16 cellular contexts compared by ENCODE assay signal in genomic region chr18:37571266-37571665, GRCh38. TPM values are rescaled to one million over a fixed set of nuclear protein-coding genes. Genes with fewer than 3 reads are reported as not detected.
DNase-seq lines count a peak whose midpoint lies in the region; ATAC-seq and TF ChIP-seq lines count a peak whose summit lies in the region.
"Had no signal": no experiment of that assay in that cellular context is flagged by ENCODE, and none has a peak within 500 bp of the region (broad histone marks: within the 10 kb centered on the region; RNA-seq: fewer than 3 reads in every experiment).

No MANE protein-coding gene starts in this region.

- H3K36me3 ChIP-seq in PC-9 (ENCODE audit: low read depth) = no peaks in the 10 kb centered on the region
- H3K36me3 ChIP-seq: HAP-1 had no signal

- TF ChIP-seq CTCF in PC-9 (conservative IDR thresholded peaks at IDR 0.05) (no peak), GM10248 (IDR thresholded peaks at IDR 0.05; ENCODE audit: control extremely low read depth, extremely low read depth, low read depth, missing control alignments) (no peak)

- ATAC-seq in left lobe of liver = no peak

- H3K9me3 Mint-ChIP-seq in activated CD4-positive, alpha-beta memory T cell treated with anti-CD3 and anti-CD28 coated beads, Interleukin-2, amount 10 ng/mL, durations not matched to agents 7 days and 5 days = no peaks in the 10 kb centered on the region
- H3K9me3 Mint-ChIP-seq: CD4-positive, alpha-beta T cell had no signal

- H3K27me3 Mint-ChIP-seq in activated CD4-positive, alpha-beta memory T cell treated with anti-CD3 and anti-CD28 coated beads, Interleukin-2, amount 10 ng/mL, durations not matched to agents 7 days and 5 days = peaks cover 29% of the 10 kb centered on the region

- H3K9me3 ChIP-seq in PC-9 (ENCODE audit: insufficient read depth, low read depth) = no peaks in the 10 kb centered on the region
- H3K9me3 ChIP-seq: A549, Caco-2, HAP-1 had no signal

- no peak overlapping the region for H3K4me2 ChIP-seq in PC-9
- H3K4me2 ChIP-seq: A549 had no signal

- no peaks in the 10 kb centered on the region for H3K36me3 Mint-ChIP-seq in activated CD4-positive, alpha-beta memory T cell treated with anti-CD3 and anti-CD28 coated beads, Interleukin-2, amount 10 ng/mL, durations not matched to agents 7 days and 5 days (ENCODE audit: low read depth)

- no peak overlapping the region for H2AFZ ChIP-seq in PC-9

- no peaks in the 10 kb centered on the region for H3F3A ChIP-seq in PC-9 (ENCODE audit: insufficient read depth, low read depth)

- peaks cover 6% of the 10 kb centered on the region for H3K4me1 Mint-ChIP-seq in activated CD4-positive, alpha-beta memory T cell treated with anti-CD3 and anti-CD28 coated beads, Interleukin-2, amount 10 ng/mL, durations not matched to agents 7 days and 5 days

- H3K27ac ChIP-seq in PC-9 = no peak overlapping the region
- H3K27ac ChIP-seq: A549, C4-2B, HL-60 had no signal

- H3K27ac Mint-ChIP-seq in activated CD4-positive, alpha-beta memory T cell treated with anti-CD3 and anti-CD28 coated beads, Interleukin-2, amount 10 ng/mL, durations not matched to agents 7 days and 5 days = no peak overlapping the region
- H3K27ac Mint-ChIP-seq: CD4-positive, alpha-beta T cell had no signal

- H3K4me3 Mint-ChIP-seq in activated CD4-positive, alpha-beta memory T cell treated with anti-CD3 and anti-CD28 coated beads, Interleukin-2, amount 10 ng/mL, durations not matched to agents 7 days and 5 days = no peak overlapping the region
- H3K4me3 Mint-ChIP-seq: CD4-positive, alpha-beta T cell had no signal

- POLR2A ChIA-PET in PC-9 (lab: Charles Lee; ENCODE audit: unreplicated experiment) = no interaction called here
- POLR2A ChIA-PET in activated CD4-positive, alpha-beta memory T cell treated with anti-CD3 and anti-CD28 coated beads, Interleukin-2, amount 10 ng/mL, durations not matched to agents 7 days and 5 days (lab: Charles Lee) = no interaction called here
- POLR2A ChIA-PET in GM10248 (lab: Yijun Ruan, JAX) = no interaction called here

- no peaks in the 10 kb centered on the region for H3K27me3 ChIP-seq in PC-9 (ENCODE audit: insufficient read depth, low read depth)

- CTCF ChIA-PET in PC-9 (lab: Charles Lee) = no interaction called here
- CTCF ChIA-PET in activated CD4-positive, alpha-beta memory T cell treated with anti-CD3 and anti-CD28 coated beads, Interleukin-2, amount 10 ng/mL, durations not matched to agents 7 days and 5 days (lab: Charles Lee) = no interaction called here
- CTCF ChIA-PET in GM10248 (lab: Yijun Ruan, JAX) = no interaction called here

- H3K9me2 ChIP-seq in PC-9 (ENCODE audit: insufficient read depth) = no peaks in the 10 kb centered on the region

- no peaks in the 10 kb centered on the region for H3K4me1 ChIP-seq in PC-9 (replicated peaks; ENCODE audit: insufficient read depth)
- H3K4me1 ChIP-seq: Caco-2, HAP-1 had no signal

- peak; percentile 68 for DNase-seq in NCI-H69 (lab: John Stamatoyannopoulos, UW)
- DNase-seq in ecto neural progenitor cell (ENCODE audit: low spot score) = peak; percentile 34
- DNase-seq in left lobe of liver (ENCODE audit: low spot score) = peak; percentile 14
- no peak for DNase-seq in PC-9
- DNase-seq in A172 (ENCODE audit: low spot score) = no peak
- no peak for DNase-seq in activated CD4-positive, alpha-beta memory T cell treated with anti-CD3 and anti-CD28 coated beads, Interleukin-2, amount 10 ng/mL, durations not matched to agents 7 days and 5 days
- DNase-seq in GM10248 (ENCODE audit: extremely low spot score) = no peak
- DNase-seq: AML-193; Caco-2; CD4-positive, alpha-beta T cell; GOT3 had no signal

- no peaks in the 10 kb centered on the region for H4K20me1 ChIP-seq in PC-9 (ENCODE audit: insufficient read depth)

- no peaks in the 10 kb centered on the region for H3K79me2 ChIP-seq in PC-9 (ENCODE audit: low read depth)

- intact Hi-C loops in PC-9 (cut with micrococcal nuclease; ENCODE audit: unreplicated experiment) = no loop called here

- no TSS peak for BruUV-seq in PC-9 (replicated peaks; lab: Mats Ljungman, UMichigan)

- H3K4me3 ChIP-seq in PC-9 = no peak overlapping the region
- H3K4me3 ChIP-seq: A549, HAP-1 had no signal

RNA-seq across cellular contexts. Expression of gene CELF4, which starts 5.7 kb away (rescaled TPM):
- total RNA-seq in left lobe of liver (not detected), PC-9 (2021) (1.2 and 1.9 TPM in 2 replicates)
- total RNA-seq in A172 (2014; rRNA removed; shearing (Covaris generic)) = not detected in 2 replicates
- total RNA-seq in activated CD4-positive, alpha-beta memory T cell treated with anti-CD3 and anti-CD28 coated beads, Interleukin-2, amount 10 ng/mL, durations not matched to agents 7 days and 5 days = not detected
- total RNA-seq: CD4-positive, alpha-beta T cell; HT1080 had no signal

Comparison
In these comparisons a context has a peak if more than half of its experiments do, and no peak if none do; other contexts are left out.
1. DNase-seq: peak in NCI-H69 (single experiment), ecto neural progenitor cell (single experiment) and left lobe of liver (single experiment); none in PC-9 (0 of 2), A172 (single experiment), activated CD4-positive, alpha-beta memory T cell treated with anti-CD3 and anti-CD28 coated beads, Interleukin-2, amount 10 ng/mL, durations not matched to agents 7 days and 5 days (single experiment) and GM10248 (single experiment).